24 cellular contexts compared by ENCODE assay signal in the genomic region with DNA sequence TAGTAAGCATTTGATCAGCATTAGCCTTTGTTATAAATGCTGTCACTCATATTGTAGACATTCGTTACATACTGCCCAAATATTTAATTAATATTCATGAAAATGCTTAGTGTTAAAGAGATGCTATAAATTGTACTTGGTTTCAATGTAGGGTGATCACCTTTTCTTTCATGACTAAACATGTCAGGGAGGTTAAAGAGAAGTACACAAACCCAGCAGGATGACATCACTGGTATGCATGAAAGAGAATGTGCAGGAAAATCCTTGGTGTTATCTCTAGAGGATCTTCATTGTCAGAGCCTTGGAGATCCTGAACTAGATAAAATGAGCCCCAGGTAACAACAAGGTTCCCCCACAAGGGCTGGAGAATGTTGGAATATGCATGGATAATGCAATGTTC. TPM values are rescaled to one million over a fixed set of nuclear protein-coding genes. Genes with fewer than 3 reads are reported as not detected.
A peak's percentile ranks its signal among the peaks of the same experiment; 100 is the strongest.
DNase-seq lines count a peak whose midpoint lies in the region; ATAC-seq, FAIRE-seq and TF ChIP-seq lines count a peak whose summit lies in the region.
"Had no signal": no experiment of that assay in that cellular context is flagged by ENCODE, and none has a peak within 500 bp of the region (broad histone marks: within the 10 kb centered on the region; RNA-seq: fewer than 3 reads in every experiment).

No MANE protein-coding gene starts in this region.

- H3K14ac ChIP-seq in trophoblast cell (ENCODE audit: low read length): no peak overlapping the region

- no peaks in the 10 kb centered on the region for H3K36me3 Mint-ChIP-seq in HFFc6 (ENCODE audit: low read depth)
- H3K36me3 Mint-ChIP-seq: CD4-positive, CD25-positive, alpha-beta regulatory T cell had no signal

- no peaks in the 10 kb centered on the region for H3K4me1 Mint-ChIP-seq in HFFc6 (ENCODE audit: low read depth)
- H3K4me1 Mint-ChIP-seq: CD4-positive, CD25-positive, alpha-beta regulatory T cell; CD8-positive, alpha-beta memory T cell had no signal

- 0% methylated on average over 1 of the region's 1 CpG for WGBS in HepG2 (ENCODE audit: low lambda C conversion rate)
- 38% methylated on average over 1 of the region's 1 CpG for WGBS in right lobe of liver (ENCODE audit: insufficient coverage, low coverage, low lambda C conversion rate, missing lambda C conversion rate)
- WGBS in trophoblast cell (ENCODE audit: extremely low coverage, insufficient coverage, insufficient read length): no CpG with 5 or more reads among the region's 1 CpG

- no peak for ATAC-seq in HepG2
- ATAC-seq in right lobe of liver: no peak
- ATAC-seq in Right ventricle myocardium inferior: no peak
- ATAC-seq in HG03432 (IDR thresholded peaks at IDR 0.05; ENCODE audit: unreplicated experiment): no peak
- ATAC-seq: K562 had no signal

- no peak overlapping the region for H3K27ac ChIP-seq in HepG2 (ENCODE audit: extremely low read length, insufficient read depth, low read length)
- H3K27ac ChIP-seq in right lobe of liver: no peak overlapping the region
- H3K27ac ChIP-seq in RWPE1: no peak overlapping the region
- H3K27ac ChIP-seq in epithelial cell of prostate: no peak overlapping the region
- no peak overlapping the region for H3K27ac ChIP-seq in trophoblast cell (ENCODE audit: low read depth, low read length)
- H3K27ac ChIP-seq: HL-60 had no signal

- no peak overlapping the region for H3K4me2 ChIP-seq in HepG2 (ENCODE audit: low read depth, low read length)
- no peak overlapping the region for H3K4me2 ChIP-seq in trophoblast cell (ENCODE audit: low read length)

- BruUV-seq in HepG2 (replicated peaks; lab: Mats Ljungman, UMichigan): no TSS peak

- no peak for TF ChIP-seq RAD21 in HepG2 (CRISPR knock-in tag; IDR thresholded peaks at IDR 0.05)

- in situ Hi-C loops in HepG2 (cut with HindIII; ENCODE audit: extremely low pct_ligation_motif_present, low pct_unique_long_range_greater_than_20kb): no loop called here

- H3K9ac ChIP-seq in HepG2 (ENCODE audit: insufficient read depth, low read depth, low read length): no peak overlapping the region
- no peak overlapping the region for H3K9ac ChIP-seq in trophoblast cell (ENCODE audit: low read length)

- no peak overlapping the region for H2AK5ac ChIP-seq in trophoblast cell (ENCODE audit: low read length)

- H2BK120ac ChIP-seq in trophoblast cell (ENCODE audit: insufficient read depth, low read length, poor library complexity): no peak overlapping the region

- H2BK12ac ChIP-seq in trophoblast cell (ENCODE audit: low read length): no peak overlapping the region

- CTCF ChIA-PET in HepG2 (lab: Yijun Ruan, JAX; ENCODE audit: low intra/inter-chr PET ratio, low total read pairs) (no interaction called here), RWPE1 (lab: Yijun Ruan, JAX) (interaction anchor here (0.7 kb wide), 1 partner anchor 617 kb away, joined by 3 read pairs; no protein-coding TSS in a partner anchor)

- H3K4me1 ChIP-seq in HepG2 (ENCODE audit: insufficient read depth, low read length) (no peaks in the 10 kb centered on the region), right lobe of liver (no peaks in the 10 kb centered on the region), trophoblast cell (ENCODE audit: control insufficient read depth in 1 of 2, insufficient read depth in 2 of 2, low read length in 2 of 2) (peaks cover 0 to 2% of the 10 kb centered on the region in 2 experiments)
- H3K4me1 ChIP-seq: BE2C had no signal

- H3K9me3 Mint-ChIP-seq in HFFc6: peaks cover 21% of the 10 kb centered on the region

- no peak overlapping the region for H4K12ac ChIP-seq in trophoblast cell (ENCODE audit: low read depth, low read length)

- H3K79me1 ChIP-seq in trophoblast cell (ENCODE audit: low read length): no peaks in the 10 kb centered on the region

- H3K4me3 Mint-ChIP-seq in HFFc6: no peak overlapping the region
- H3K4me3 Mint-ChIP-seq: CD4-positive, CD25-positive, alpha-beta regulatory T cell; CD8-positive, alpha-beta memory T cell had no signal

- H4K20me1 ChIP-seq in HepG2 (ENCODE audit: insufficient read depth, low read length): no peaks in the 10 kb centered on the region

- H3K9me3 ChIP-seq in HepG2 (ENCODE audit: low read length): no peaks in the 10 kb centered on the region
- H3K9me3 ChIP-seq in right lobe of liver: no peaks in the 10 kb centered on the region
- H3K9me3 ChIP-seq in trophoblast cell (ENCODE audit: insufficient read depth, low read depth, low read length): no peaks in the 10 kb centered on the region
- H3K9me3 ChIP-seq: BE2C had no signal

- POLR2A ChIA-PET in HepG2 (lab: Yijun Ruan, JAX): no interaction called here
- POLR2A ChIA-PET in RWPE1 (lab: Yijun Ruan, JAX; ENCODE audit: low non-redundant PET): no interaction called here

- TF ChIP-seq EP300 in HepG2 (IDR thresholded peaks at IDR 0.05; ENCODE audit: low read depth in 2 of 2, low read length in 2 of 2): no peak
- TF ChIP-seq EP300 in HepG2 (CRISPR knock-in tag; IDR thresholded peaks at IDR 0.05; ENCODE audit: borderline replicate concordance): no peak

- no peak overlapping the region for H4K8ac ChIP-seq in trophoblast cell (ENCODE audit: low read depth, low read length)

- no peak overlapping the region for H4K91ac ChIP-seq in trophoblast cell (ENCODE audit: low read depth, low read length)

- H3K23ac ChIP-seq in trophoblast cell (ENCODE audit: low read length): no peak overlapping the region

- H2BK5ac ChIP-seq in trophoblast cell (ENCODE audit: low read depth, low read length, poor library complexity): no peak overlapping the region

- no peaks in the 10 kb centered on the region for H3K27me3 ChIP-seq in HepG2 (ENCODE audit: control insufficient read depth in 1 of 2, insufficient read depth in 2 of 2, low read length in 2 of 2)
- H3K27me3 ChIP-seq in right lobe of liver: no peaks in the 10 kb centered on the region
- H3K27me3 ChIP-seq in trophoblast cell (ENCODE audit: insufficient read depth, low read length): no peaks in the 10 kb centered on the region
- H3K27me3 ChIP-seq: BE2C had no signal

- intact Hi-C loops in HepG2 (cut with micrococcal nuclease; ENCODE audit: unreplicated experiment) (no loop called here), right lobe of liver (cut with DNase I) (no loop called here), Right ventricle myocardium inferior (cut with DNase I) (no loop called here)

- H3K18ac ChIP-seq in trophoblast cell (ENCODE audit: low read length): no peak overlapping the region

- TF ChIP-seq POLR2A in HepG2 (IDR thresholded peaks at IDR 0.05; ENCODE audit: insufficient read depth in 1 of 2, low read depth in 2 of 2, low read length in 2 of 2) (no peak), right lobe of liver (IDR thresholded peaks at IDR 0.05) (no peak)

- no peak for FAIRE-seq in HepG2 (lab: Jason Lieb, UNC)
- FAIRE-seq: A204.1, K562 had no signal

- H2AFZ ChIP-seq in HepG2 (ENCODE audit: low read length): no peak overlapping the region
- H2AFZ ChIP-seq in trophoblast cell (ENCODE audit: insufficient read depth, low read length, poor library complexity): no peak overlapping the region

- no peaks in the 10 kb centered on the region; the same call in 1 of the 2 replicates for H3K27me3 Mint-ChIP-seq in HFFc6 (ENCODE audit: insufficient read depth)

- no peak for DNase-seq in HepG2 (ENCODE audit: low spot score)
- no peak for DNase-seq in right lobe of liver
- DNase-seq in RWPE1 (ENCODE audit: low spot score): peak; percentile 22
- DNase-seq in epithelial cell of prostate (ENCODE audit: low read depth, low spot score): peak; percentile 3
- DNase-seq in trophoblast cell: peak; percentile 3 to 32
- DNase-seq in HFFc6: no peak
- DNase-seq in Right ventricle myocardium inferior (ENCODE audit: missing footprints): no peak
- DNase-seq: ACHN; BE2C; C1 segment of cervical spinal cord; CD4-positive, CD25-positive, alpha-beta regulatory T cell; CD8-positive, alpha-beta memory T cell; COR-L47; DMS 273 treated with DMSO at 0.1 percent for 48 hours; DMS79; GF-D8; GOT3; H7; IMR-90 had no signal

- H3K4me3 ChIP-seq in HepG2 (replicated peaks in 1 of 3; ENCODE audit: insufficient read depth in 1 of 3, low read depth in 2 of 3, low read length in 3 of 3) (no peak overlapping the region), right lobe of liver (no peak overlapping the region), trophoblast cell (ENCODE audit: low read depth, low read length) (no peak overlapping the region)
- H3K4me3 ChIP-seq: K562 had no signal

- H3K27ac Mint-ChIP-seq in HFFc6: no peak overlapping the region
- H3K27ac Mint-ChIP-seq: CD4-positive, CD25-positive, alpha-beta regulatory T cell; CD8-positive, alpha-beta memory T cell had no signal

- H3K36me3 ChIP-seq in HepG2 (replicated peaks in 1 of 2; ENCODE audit: control insufficient read depth in 1 of 2, insufficient read depth in 2 of 2, low read length in 2 of 2): no peaks in the 10 kb centered on the region
- H3K36me3 ChIP-seq in right lobe of liver: no peaks in the 10 kb centered on the region
- H3K36me3 ChIP-seq in trophoblast cell (ENCODE audit: control insufficient read depth in 1 of 2, insufficient read depth in 2 of 2, low read length in 2 of 2): no peaks in the 10 kb centered on the region
- H3K36me3 ChIP-seq: BE2C had no signal

- no peaks in the 10 kb centered on the region for H3K79me2 ChIP-seq in HepG2 (ENCODE audit: insufficient read depth, low read length)
- H3K79me2 ChIP-seq in trophoblast cell (ENCODE audit: control insufficient read depth, insufficient read depth, low read length, poor library complexity): no peaks in the 10 kb centered on the region

- no peak overlapping the region for H3K4ac ChIP-seq in trophoblast cell (ENCODE audit: low read depth, low read length)

- TF ChIP-seq CTCF in HepG2 (CRISPR knock-in tag; IDR thresholded peaks at IDR 0.05): no peak
- TF ChIP-seq CTCF in right lobe of liver (IDR thresholded peaks at IDR 0.05): no peak
- no peak for TF ChIP-seq CTCF in RWPE1 (conservative IDR thresholded peaks at IDR 0.05; ENCODE audit: low read depth)
- no peak for TF ChIP-seq CTCF in HFFc6 (IDR thresholded peaks at IDR 0.05)

RNA-seq across cellular contexts. Expression of a gene that starts 33.1 kb away (rescaled TPM):
- total RNA-seq in HepG2 (2016; rRNA removed; fragmentation: Illumina TruSeq; extraction: Trizol) (not detected in 2 replicates), right lobe of liver (under 1 TPM in 4 of 6 experiments, not detected in 2; under 0.01 to 0.05 (median 0.01) TPM), Right ventricle myocardium inferior (0.22 TPM)
- total RNA-seq in HepG2 (2016; cell fraction: cytosol; rRNA removed; fragmentation: Illumina TruSeq; extraction: Trizol; ENCODE audit: low read depth): not detected in 2 replicates
- not detected in 2 replicates for total RNA-seq in HepG2 (2016; cell fraction: insoluble cytoplasmic fraction; rRNA removed; fragmentation: Illumina TruSeq; extraction: Trizol)
- total RNA-seq in HepG2 (2016; cell fraction: membrane; rRNA removed; fragmentation: Illumina TruSeq; extraction: Trizol): not detected in 2 replicates
- total RNA-seq in HepG2 (2016; cell fraction: nucleus; rRNA removed; fragmentation: Illumina TruSeq; extraction: Trizol): not detected in 2 replicates
- polyA plus RNA-seq in HepG2 (2011; rRNA removed): not detected in 2 replicates
- polyA plus RNA-seq in HepG2 (2011; cell fraction: cytosol; rRNA removed): not detected in 2 replicates
- polyA plus RNA-seq in HepG2 (2011; cell fraction: nucleus; rRNA removed): not detected in 2 replicates
- polyA plus RNA-seq in HepG2 (2012): not detected in 2 replicates
- polyA plus RNA-seq in HepG2 (2016; cell fraction: cytosol; fragmentation: Illumina TruSeq; extraction: Trizol; ENCODE audit: low read depth): not detected in 2 replicates
- not detected in 2 replicates for polyA plus RNA-seq in HepG2 (2016; cell fraction: insoluble cytoplasmic fraction; fragmentation: Illumina TruSeq; extraction: Trizol; ENCODE audit: low read depth)
- polyA plus RNA-seq in HepG2 (2016; cell fraction: membrane; fragmentation: Illumina TruSeq; extraction: Trizol; ENCODE audit: low read depth): not detected in 2 replicates
- polyA plus RNA-seq in HepG2 (2016; cell fraction: nucleus; fragmentation: Illumina TruSeq; extraction: Trizol; ENCODE audit: insufficient read depth, low read depth): not detected in 2 replicates
- polyA minus RNA-seq in HepG2 (2011; rRNA and poly(A)+ RNA removed; ENCODE audit: low replicate concordance): not detected in 2 replicates
- not detected in 2 replicates for polyA minus RNA-seq in HepG2 (2011; cell fraction: cytosol; rRNA and poly(A)+ RNA removed)
- under 0.01 TPM in 1 of 2 replicates, not detected in the other for polyA minus RNA-seq in HepG2 (2011; cell fraction: nucleus; rRNA and poly(A)+ RNA removed)
- polyA plus RNA-seq in trophoblast cell (2013): 0.08 and 0.10 TPM in 2 replicates
- total RNA-seq in HFFc6 (2021; fragmentation: NEBNext Ultra II Directional; extraction: Animal tissue kit (Norgen Biotek cat#: 25700)): not detected
- total RNA-seq: CD8-positive, alpha-beta memory T cell; H7; HT1080; IMR-90 had no signal
- polyA plus RNA-seq: CD8-positive, alpha-beta memory T cell; IMR-90; K562 had no signal

Comparison
In these comparisons a context has a peak if more than half of its experiments do, and no peak if none do; other contexts are left out.
1. DNase-seq: peak in RWPE1 (single experiment), epithelial cell of prostate (single experiment) and trophoblast cell (2 of 2); none in HepG2 (single experiment), right lobe of liver (0 of 3), HFFc6 (single experiment) and Right ventricle myocardium inferior (single experiment).